10 cellular contexts compared by ENCODE assay signal in the genomic region with DNA sequence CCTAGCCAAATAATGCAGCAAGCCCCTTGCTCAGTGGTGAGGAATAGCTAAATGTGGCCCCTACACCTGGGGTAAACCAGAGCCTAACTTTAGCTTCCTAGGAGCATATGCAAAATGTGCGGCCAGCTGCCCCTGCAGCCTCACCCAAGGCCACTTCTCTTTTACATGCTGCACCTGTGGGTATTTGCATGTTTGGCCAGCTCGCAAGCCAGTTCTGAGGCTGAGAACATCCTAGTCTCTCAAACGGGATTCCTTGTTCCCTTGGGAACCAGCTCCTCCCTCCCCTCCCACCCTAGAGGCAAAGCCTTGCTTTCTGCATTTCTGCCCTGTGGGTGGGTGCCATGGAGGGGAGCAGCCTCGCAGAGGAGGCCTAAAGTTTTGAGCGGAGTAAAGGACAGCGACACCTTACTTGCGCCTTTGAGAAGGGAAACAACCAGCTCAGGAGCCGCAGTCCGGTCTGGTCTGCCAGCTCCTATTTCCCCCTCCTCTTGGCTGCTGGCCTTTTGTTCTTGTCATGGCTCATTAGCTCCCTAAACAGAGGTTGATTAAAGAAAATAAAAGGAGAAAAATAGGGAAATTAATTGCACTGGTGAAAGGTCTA.
DNase-seq lines count a peak whose midpoint lies in the region; ATAC-seq and TF ChIP-seq lines count a peak whose summit lies in the region.
"Had no signal": no experiment of that assay in that cellular context is flagged by ENCODE, and none has a peak within 500 bp of the region (broad histone marks: within the 10 kb centered on the region; RNA-seq: fewer than 3 reads in every experiment).

No MANE protein-coding gene starts in this region.

- no peaks in the 10 kb centered on the region for H3K9me3 ChIP-seq in spleen

- H3K36me3 ChIP-seq in spleen, result no peaks in the 10 kb centered on the region

- WGBS in spleen, 5 donors, result 52 to 72% (median 54%) methylated on average over 9 of the region's 9 CpGs

- H3K27ac ChIP-seq in spleen, result peak overlapping the region; percentile 27 to 89 (median 76)
- H3K27ac ChIP-seq: 22Rv1 had no signal

- no peaks in the 10 kb centered on the region for H3K27me3 Mint-ChIP-seq in activated CD4-positive, alpha-beta memory T cell treated with anti-CD3 and anti-CD28 coated beads, Interleukin-2, amount 10 ng/mL, durations not matched to agents 7 days and 5 days

- ATAC-seq in HG02943 (IDR thresholded peaks at IDR 0.05; ENCODE audit: low read depth, unreplicated experiment), result peak; percentile 78

- TF ChIP-seq CTCF in spleen (IDR thresholded peaks at IDR 0.05 in 8 of 11, conservative IDR thresholded peaks at IDR 0.05 in 3 of 11), result no peak

- H3K36me3 Mint-ChIP-seq in activated CD4-positive, alpha-beta memory T cell treated with anti-CD3 and anti-CD28 coated beads, Interleukin-2, amount 10 ng/mL, durations not matched to agents 7 days and 5 days (ENCODE audit: low read depth), result no peaks in the 10 kb centered on the region

- H3K4me1 ChIP-seq in spleen, result peaks cover 3 to 88% (median 34%) of the 10 kb centered on the region in 6 donors

- no peak overlapping the region for H3K4me3 Mint-ChIP-seq in activated CD4-positive, alpha-beta memory T cell treated with anti-CD3 and anti-CD28 coated beads, Interleukin-2, amount 10 ng/mL, durations not matched to agents 7 days and 5 days

- intact Hi-C loops in spleen (cut with DNase I; ENCODE audit: low total_unique reads), result no loop called here

- DNase-seq in DMS 273 (lab: John Stamatoyannopoulos, UW; ENCODE audit: unreplicated experiment) (peak; percentile 27), DMS 273 treated with DMSO at 0.1 percent for 48 hours (lab: John Stamatoyannopoulos, UW) (no peak), NCI-H526 (lab: John Stamatoyannopoulos, UW) (peak; percentile 100), spleen (peak; percentile 88), cerebellar nuclear complex (lab: John Stamatoyannopoulos, UW) (no peak)
- DNase-seq in activated CD8-positive, alpha-beta memory T cell treated with anti-CD3 and anti-CD28 coated beads for 24 hours, result no peak
- no peak for DNase-seq in activated CD4-positive, alpha-beta memory T cell treated with anti-CD3 and anti-CD28 coated beads, Interleukin-2, amount 10 ng/mL, durations not matched to agents 7 days and 5 days
- DNase-seq: cortex of kidney had no signal

- POLR2A ChIA-PET in activated CD4-positive, alpha-beta memory T cell treated with anti-CD3 and anti-CD28 coated beads, Interleukin-2, amount 10 ng/mL, durations not matched to agents 7 days and 5 days (lab: Charles Lee), result no interaction called here

- H3K9me3 Mint-ChIP-seq in activated CD4-positive, alpha-beta memory T cell treated with anti-CD3 and anti-CD28 coated beads, Interleukin-2, amount 10 ng/mL, durations not matched to agents 7 days and 5 days, result no peaks in the 10 kb centered on the region

- H3K4me3 ChIP-seq in spleen, result peak overlapping the region in 1 of 8 donors; percentile 42

- CTCF ChIA-PET in activated CD4-positive, alpha-beta memory T cell treated with anti-CD3 and anti-CD28 coated beads, Interleukin-2, amount 10 ng/mL, durations not matched to agents 7 days and 5 days (lab: Charles Lee), result no interaction called here

- TF ChIP-seq POLR2A in spleen (IDR thresholded peaks at IDR 0.05), result no peak

- H3K4me1 Mint-ChIP-seq in activated CD4-positive, alpha-beta memory T cell treated with anti-CD3 and anti-CD28 coated beads, Interleukin-2, amount 10 ng/mL, durations not matched to agents 7 days and 5 days, result no peaks in the 10 kb centered on the region

- H3K27me3 ChIP-seq in spleen (replicated peaks in 1 of 7), result no peaks in the 10 kb centered on the region

- no peak overlapping the region for H3K27ac Mint-ChIP-seq in activated CD4-positive, alpha-beta memory T cell treated with anti-CD3 and anti-CD28 coated beads, Interleukin-2, amount 10 ng/mL, durations not matched to agents 7 days and 5 days

Comparison
In these comparisons a context has a peak if more than half of its experiments do, and no peak if none do; other contexts are left out.
1. DNase-seq: peak in DMS 273 (single experiment), NCI-H526 (2 of 2) and spleen (single experiment); none in DMS 273 treated with DMSO at 0.1 percent for 48 hours (single experiment), activated CD8-positive, alpha-beta memory T cell treated with anti-CD3 and anti-CD28 coated beads for 24 hours (single experiment), cerebellar nuclear complex (0 of 2) and activated CD4-positive, alpha-beta memory T cell treated with anti-CD3 and anti-CD28 coated beads, Interleukin-2, amount 10 ng/mL, durations not matched to agents 7 days and 5 days (single experiment).